In the genomic region with DNA sequence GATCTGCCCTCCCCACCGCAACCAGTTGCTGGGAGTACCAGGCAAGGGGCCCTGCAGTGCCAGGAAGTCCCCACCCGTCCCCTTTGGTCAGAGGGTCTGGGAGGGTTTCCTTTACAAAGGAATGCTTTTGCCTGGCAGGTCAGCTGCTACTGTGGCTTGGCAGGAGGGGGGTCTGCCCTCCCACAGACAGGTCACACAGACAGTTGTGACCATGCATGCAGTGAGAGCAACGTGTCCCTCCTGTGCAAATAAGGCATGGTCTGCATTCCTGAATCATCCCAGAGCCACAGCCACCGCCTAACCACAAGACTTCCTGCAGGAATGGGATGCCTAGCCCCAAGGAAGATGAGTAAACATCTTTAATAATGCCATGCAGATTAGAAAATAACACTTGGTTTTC, we compare ENCODE assay signal across 15 cellular contexts. TPM values are rescaled to one million over a fixed set of nuclear protein-coding genes. Genes with fewer than 3 reads are reported as not detected.
A peak's percentile ranks its signal among the peaks of the same experiment; 100 is the strongest.
DNase-seq lines count a peak whose midpoint lies in the region; ATAC-seq and TF ChIP-seq lines count a peak whose summit lies in the region.
"Had no signal": no experiment of that assay in that cellular context is flagged by ENCODE, and none has a peak within 500 bp of the region (broad histone marks: within the 10 kb centered on the region; RNA-seq: fewer than 3 reads in every experiment).

No MANE protein-coding gene starts in this region.

- TF ChIP-seq CTCF in RWPE1 (conservative IDR thresholded peaks at IDR 0.05; ENCODE audit: low read depth): no peak

- H3F3A ChIP-seq in GM23248 (ENCODE audit: insufficient read depth): no peaks in the 10 kb centered on the region

- H3K36me3 ChIP-seq in GM23248 (ENCODE audit: low read depth) (no peaks in the 10 kb centered on the region), iPS DF 6.9 (ENCODE audit: control insufficient read depth, insufficient read depth, low read length) (no peaks in the 10 kb centered on the region)
- H3K36me3 ChIP-seq: esophagus muscularis mucosa, spleen had no signal

- WGBS in GM23248 (ENCODE audit: low coverage in 1 of 2, low lambda C conversion rate in 2 of 2, missing lambda C conversion rate in 2 of 2), 2 experiments: 23 to 27% methylated on average over 4 of the region's 4 CpGs
- no CpG with 5 or more reads among the region's 4 CpGs for WGBS in iPS DF 6.9 (ENCODE audit: insufficient coverage, insufficient read length)

- CTCF ChIA-PET in RWPE1 (lab: Yijun Ruan, JAX): interaction anchor here (0.6 kb wide), 1 partner anchor 1165 kb away, joined by 3 read pairs; no protein-coding TSS in a partner anchor

- H3K9ac ChIP-seq in GM23248: no peak overlapping the region

- H3K27me3 ChIP-seq in GM23248 (replicated peaks; ENCODE audit: insufficient read depth) (peaks cover 7% of the 10 kb centered on the region; the same call in 1 of the 2 replicates), iPS DF 6.9 (ENCODE audit: control insufficient read depth, insufficient read depth, low read length) (peaks cover 2% of the 10 kb centered on the region; the same call in 1 of the 2 replicates)

- no peaks in the 10 kb centered on the region for H3K79me2 ChIP-seq in GM23248 (ENCODE audit: insufficient read depth)

- in situ Hi-C loops in GM23248 (cut with MboI): no loop called here

- H2AFZ ChIP-seq in GM23248: no peak overlapping the region

- H3K4me1 ChIP-seq in GM23248 (ENCODE audit: insufficient read depth): no peaks in the 10 kb centered on the region
- H3K4me1 ChIP-seq in iPS DF 6.9 (ENCODE audit: control insufficient read depth, insufficient read depth, low read length): peaks cover 4% of the 10 kb centered on the region; the same call in 1 of the 2 replicates

- DNase-seq in GM23248 (peak; percentile 40), RWPE1 (ENCODE audit: low spot score) (peak; percentile 18), iPS DF 6.9 (ENCODE audit: low read depth, low spot score) (no peak), renal cortical epithelial cell (ENCODE audit: low read depth) (peak; percentile 51), anterior cingulate cortex (lab: John Stamatoyannopoulos, UW) (no peak), NK-92 (lab: John Stamatoyannopoulos, UW; ENCODE audit: unreplicated experiment) (no peak)
- DNase-seq: activated CD8-positive, alpha-beta memory T cell treated with anti-CD3 and anti-CD28 coated beads, Interleukin-2, amount 50 U/mL, for 48 hours; activated naive CD8-positive, alpha-beta T cell treated with anti-CD3 and anti-CD28 coated beads for 36 hours; MM.1S; SHP77 had no signal

- H3K4me3 ChIP-seq in GM23248 (no peak overlapping the region), iPS DF 6.9 (ENCODE audit: low read length) (peak overlapping the region; percentile 41; the same call in 1 of the 2 replicates)

- H3K9me2 ChIP-seq in GM23248 (ENCODE audit: insufficient read depth): no peaks in the 10 kb centered on the region

- ATAC-seq in HG02763 (IDR thresholded peaks at IDR 0.05; ENCODE audit: unreplicated experiment) (no peak), GM21529 (IDR thresholded peaks at IDR 0.05; ENCODE audit: unreplicated experiment) (no peak)
- ATAC-seq: natural killer cell treated with Interleukin-12 subunit alpha and Interleukin-12 subunit beta and Interleukin-15 and Interleukin-18, amount 100 ng/mL, for 72 hours had no signal

- H4K20me1 ChIP-seq in GM23248 (ENCODE audit: insufficient read depth): no peaks in the 10 kb centered on the region

- H3K27ac ChIP-seq in GM23248 (no peak overlapping the region), RWPE1 (no peak overlapping the region), iPS DF 6.9 (ENCODE audit: low read length) (no peak overlapping the region)
- H3K27ac ChIP-seq: spleen had no signal

- H3K4me2 ChIP-seq in GM23248 (ENCODE audit: unreplicated experiment): no peak overlapping the region

- POLR2A ChIA-PET in RWPE1 (lab: Yijun Ruan, JAX; ENCODE audit: low non-redundant PET): no interaction called here

- H3K9me3 ChIP-seq in GM23248 (ENCODE audit: low read depth) (no peaks in the 10 kb centered on the region), iPS DF 6.9 (ENCODE audit: control insufficient read depth, insufficient read depth, low read length) (no peaks in the 10 kb centered on the region)
- H3K9me3 ChIP-seq: esophagus muscularis mucosa, spleen had no signal

RNA-seq across cellular contexts. Expression of gene F13A1, which starts 0.4 kb away (rescaled TPM):
- not detected in 2 replicates for total RNA-seq in GM23248 (2014; rRNA removed; shearing (Covaris generic))
- polyA plus RNA-seq in GM23248 (2016; fragmentation: Nextera tagmentation; extraction: Ambion mirVana): not detected in 2 replicates
- total RNA-seq in renal cortical epithelial cell: 0.05 TPM in 1 of 2 replicates, not detected in the other
- total RNA-seq: activated naive CD8-positive, alpha-beta T cell treated with anti-CD3 and anti-CD28 coated beads for 36 hours; natural killer cell treated with Interleukin-12 subunit alpha and Interleukin-12 subunit beta and Interleukin-15 and Interleukin-18, amount 100 ng/mL, for 72 hours had no signal

Comparison
In these comparisons a context has a peak if more than half of its experiments do, and no peak if none do; other contexts are left out.
1. DNase-seq: peak in GM23248 (single experiment), RWPE1 (single experiment) and renal cortical epithelial cell (single experiment); none in iPS DF 6.9 (single experiment), anterior cingulate cortex (0 of 58) and NK-92 (single experiment).